In the genomic region with DNA sequence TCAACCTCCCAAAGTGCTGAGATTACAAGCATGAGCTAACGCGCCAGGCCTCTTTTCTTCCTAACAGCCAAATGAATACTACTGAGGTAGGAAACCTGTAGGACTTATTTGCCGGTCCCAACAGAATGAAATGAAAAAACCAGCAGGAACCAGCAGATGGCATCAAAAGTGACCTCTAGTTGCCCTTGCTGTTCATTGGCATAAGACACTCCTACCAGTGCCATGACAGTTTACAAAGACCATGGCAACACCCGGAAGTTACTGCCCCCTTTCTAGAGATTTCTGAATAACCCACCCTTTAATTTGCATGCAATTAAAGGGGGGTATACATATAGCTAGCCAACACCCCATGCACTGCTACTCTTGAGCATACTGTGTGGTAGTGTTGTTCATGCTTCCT, we compare ENCODE assay signal across 18 cellular contexts.
"Had no signal": no experiment of that assay in that cellular context is flagged by ENCODE, and none has a peak within 500 bp of the region (broad histone marks: within the 10 kb centered on the region; RNA-seq: fewer than 3 reads in every experiment).

No MANE protein-coding gene starts in this region.

- H3K27ac ChIP-seq: colonic mucosa, esophagus squamous epithelium, gastroesophageal sphincter, parathyroid adenoma, psoas muscle, right lobe of liver, tibial artery had no signal

- H3K4me3 ChIP-seq: colonic mucosa, esophagus squamous epithelium, gastroesophageal sphincter, psoas muscle, right lobe of liver, tibial artery had no signal

- FAIRE-seq: islet of Langerhans had no signal

- H3K27me3 Mint-ChIP-seq: naive thymus-derived CD4-positive, alpha-beta T cell; stimulated activated memory B cell treated with anti-CD40 and anti-IgM and Interleukin-4, amounts not matched to agents 10 μg/mL and 1 μg/mL and 100 μg/mL, for 72 hours; stimulated activated naive CD8-positive, alpha-beta T cell treated with anti-CD3 and anti-CD28 coated beads, Interleukin-15, Interleukin-2, amounts not matched to agents 100 ng/mL and 50 ng/mL, for 24 hours had no signal

- DNase-seq: colonic mucosa; dermis blood vessel endothelial cell; esophagus squamous epithelium; foreskin fibroblast; glutamatergic neuron; kidney glomerular epithelial cell; naive thymus-derived CD4-positive, alpha-beta T cell; nephron progenitor cell; psoas muscle; retina; right lobe of liver; stimulated activated CD4-positive, alpha-beta T cell treated with anti-CD3 and anti-CD28 coated beads, Interleukin-4, amount 100 ng/mL, for 24 hours; tibial artery had no signal

- H3K27me3 ChIP-seq: colonic mucosa, esophagus squamous epithelium, gastroesophageal sphincter, right lobe of liver, tibial artery had no signal

- H3K4me3 Mint-ChIP-seq: naive thymus-derived CD4-positive, alpha-beta T cell; nephron progenitor cell; stimulated activated memory B cell treated with anti-CD40 and anti-IgM and Interleukin-4, amounts not matched to agents 10 μg/mL and 1 μg/mL and 100 μg/mL, for 72 hours; stimulated activated naive CD8-positive, alpha-beta T cell treated with anti-CD3 and anti-CD28 coated beads, Interleukin-15, Interleukin-2, amounts not matched to agents 100 ng/mL and 50 ng/mL, for 24 hours had no signal

- H3K4me1 ChIP-seq: colonic mucosa, esophagus squamous epithelium, gastroesophageal sphincter, parathyroid adenoma, psoas muscle, right lobe of liver, tibial artery had no signal

- H3K9me3 Mint-ChIP-seq: stimulated activated naive CD8-positive, alpha-beta T cell treated with anti-CD3 and anti-CD28 coated beads, Interleukin-15, Interleukin-2, amounts not matched to agents 100 ng/mL and 50 ng/mL, for 24 hours had no signal

- H3K36me3 ChIP-seq: colonic mucosa, right lobe of liver had no signal

- H3K9me3 ChIP-seq: colonic mucosa, esophagus squamous epithelium, gastroesophageal sphincter, psoas muscle, right lobe of liver, tibial artery had no signal

- H3K27ac Mint-ChIP-seq: naive thymus-derived CD4-positive, alpha-beta T cell; stimulated activated memory B cell treated with anti-CD40 and anti-IgM and Interleukin-4, amounts not matched to agents 10 μg/mL and 1 μg/mL and 100 μg/mL, for 72 hours; stimulated activated naive CD8-positive, alpha-beta T cell treated with anti-CD3 and anti-CD28 coated beads, Interleukin-15, Interleukin-2, amounts not matched to agents 100 ng/mL and 50 ng/mL, for 24 hours had no signal

- ATAC-seq: gastroesophageal sphincter; naive thymus-derived CD4-positive, alpha-beta T cell; psoas muscle; right lobe of liver; stimulated activated memory B cell treated with anti-CD40 and anti-IgM and Interleukin-4, amounts not matched to agents 10 μg/mL and 1 μg/mL and 100 μg/mL, for 72 hours had no signal
